In the genomic region with DNA sequence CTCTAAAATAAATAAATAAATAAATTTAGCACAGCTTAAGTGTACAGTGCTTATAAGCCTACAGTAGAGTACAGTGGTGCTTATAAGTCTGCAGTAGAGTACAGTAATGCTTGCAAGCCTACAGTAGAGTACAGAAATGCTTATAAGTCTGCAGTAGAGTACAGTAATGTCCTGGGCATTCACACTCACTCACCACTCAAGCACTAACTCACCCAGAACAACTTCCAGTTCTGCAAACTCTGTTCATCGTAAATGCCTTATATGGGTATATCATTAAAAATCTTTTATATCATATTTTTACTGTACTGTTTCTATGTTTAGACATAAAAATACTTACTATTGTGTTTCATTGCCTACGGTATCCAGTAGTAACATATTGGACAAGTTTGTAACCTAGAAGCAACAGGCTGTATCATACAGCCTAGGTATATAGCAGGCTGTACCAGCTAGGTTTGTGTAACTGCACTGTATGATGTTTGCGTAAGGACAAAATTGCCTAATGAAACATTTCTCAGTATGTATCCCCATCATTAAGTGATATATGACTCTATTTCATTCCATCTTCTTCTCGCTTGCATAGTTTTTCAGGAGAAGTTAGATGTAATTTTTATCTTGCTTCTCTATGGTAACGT, we compare ENCODE assay signal across 20 cellular contexts. TPM values are rescaled to one million over a fixed set of nuclear protein-coding genes. Genes with fewer than 3 reads are reported as not detected.
"Had no signal": no experiment of that assay in that cellular context is flagged by ENCODE, and none has a peak within 500 bp of the region (broad histone marks: within the 10 kb centered on the region; RNA-seq: fewer than 3 reads in every experiment).

No MANE protein-coding gene starts in this region.

- H3K9me3 Mint-ChIP-seq: immature natural killer cell had no signal

- H3K4me1 ChIP-seq: gastrocnemius medialis, prostate gland had no signal

- H3K27ac Mint-ChIP-seq: activated T-helper 1 cell treated with anti-CD3 and anti-CD28 coated beads, Interleukin-12 subunit alpha, Interleukin-12 subunit beta, Interleukin-2, Interleukin-4 antibody, amounts not matched to agents 30 ng/mL and 10 ng/mL and 1 ng/mL, durations not matched to agents 14 hours and 24 hours and 36 hours; nephron had no signal

- H3K27me3 ChIP-seq: breast epithelium, heart left ventricle had no signal

- ATAC-seq: gastrocnemius medialis, heart left ventricle, right cardiac atrium had no signal

- H3K36me3 ChIP-seq: breast epithelium, gastrocnemius medialis, heart left ventricle, prostate gland, transverse colon had no signal

- DNase-seq: activated naive CD4-positive, alpha-beta T cell; anterior cingulate cortex; gastrocnemius medialis; heart left ventricle; immature natural killer cell; mesendoderm; occipital lobe; right cardiac atrium; stimulated activated CD4-positive, alpha-beta T cell treated with anti-CD3 and anti-CD28 coated beads, Interleukin-4, amount 100 ng/mL, for 24 hours; stimulated activated naive CD4-positive, alpha-beta T cell; substantia nigra; T-helper 2 cell; transverse colon had no signal

- H3K27ac ChIP-seq: breast epithelium, epithelial cell of prostate, gastrocnemius medialis, heart left ventricle, prostate gland, skin epidermis, transverse colon had no signal

- H3K9me3 ChIP-seq: breast epithelium, gastrocnemius medialis, heart left ventricle, prostate gland, transverse colon had no signal

- H3K4me3 Mint-ChIP-seq: activated T-helper 1 cell treated with anti-CD3 and anti-CD28 coated beads, Interleukin-12 subunit alpha, Interleukin-12 subunit beta, Interleukin-2, Interleukin-4 antibody, amounts not matched to agents 30 ng/mL and 10 ng/mL and 1 ng/mL, durations not matched to agents 14 hours and 24 hours and 36 hours; nephron had no signal

- H3K4me3 ChIP-seq: breast epithelium, gastrocnemius medialis, heart left ventricle, prostate gland, skin epidermis, transverse colon had no signal

RNA-seq across cellular contexts. Expression of a gene that starts 14.0 kb away (rescaled TPM):
- total RNA-seq: activated T-helper 1 cell treated with anti-CD3 and anti-CD28 coated beads, Interleukin-12 subunit alpha, Interleukin-12 subunit beta, Interleukin-2, Interleukin-4 antibody, amounts not matched to agents 30 ng/mL and 10 ng/mL and 1 ng/mL, durations not matched to agents 14 hours and 24 hours and 36 hours; dermis microvascular lymphatic vessel endothelial cell had no signal
